ENCODE assay signal across 15 cellular contexts in the genomic region with DNA sequence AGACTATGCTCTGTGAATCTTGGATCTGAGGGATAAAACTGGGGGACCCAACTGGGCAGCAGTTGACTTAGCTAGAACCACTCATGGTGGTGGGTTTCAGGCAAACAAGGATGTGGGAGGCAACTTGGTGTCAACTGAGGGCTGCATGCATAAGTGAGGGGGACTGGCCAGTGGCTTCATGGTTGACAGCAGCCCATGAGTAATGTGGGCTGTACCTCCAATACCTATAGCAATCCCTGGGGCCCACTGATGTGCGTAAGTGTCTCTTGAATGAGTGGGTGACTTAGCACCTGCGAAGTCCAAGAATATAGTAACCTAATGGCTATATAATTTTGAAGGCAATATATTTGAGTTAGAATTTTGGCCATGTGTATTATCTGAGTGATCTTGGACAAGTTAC. TPM values are rescaled to one million over a fixed set of nuclear protein-coding genes. Genes with fewer than 3 reads are reported as not detected.
DNase-seq lines count a peak whose midpoint lies in the region; ATAC-seq, FAIRE-seq and TF ChIP-seq lines count a peak whose summit lies in the region.
"Had no signal": no experiment of that assay in that cellular context is flagged by ENCODE, and none has a peak within 500 bp of the region (broad histone marks: within the 10 kb centered on the region; RNA-seq: fewer than 3 reads in every experiment).

No MANE protein-coding gene starts in this region.

- POLR2A ChIA-PET in K562 (lab: Yijun Ruan, JAX) = interaction anchor here (0.6 to 4.4 kb wide), 3 partner anchors 11 to 28 kb away, joined by 3 to 19 read pairs (median 12); no protein-coding TSS in a partner anchor

- H4K20me1 ChIP-seq in K562 (replicated peaks; ENCODE audit: control insufficient read depth, insufficient read depth, low read length) = no peaks in the 10 kb centered on the region

- TF ChIP-seq POLR2A in K562 (conservative IDR thresholded peaks at IDR 0.05) = no peak

- no peak overlapping the region for H3K27ac ChIP-seq in K562 (ENCODE audit: extremely low read depth, low read depth, low read length)
- H3K27ac ChIP-seq: testis had no signal

- H3K4me3 ChIP-seq in K562 = no peak overlapping the region
- H3K4me3 ChIP-seq: testis had no signal

- H3K9ac ChIP-seq in K562 (ENCODE audit: insufficient read depth in 1 of 2, low read depth in 2 of 2, low read length in 2 of 2) = no peak overlapping the region

- no peaks in the 10 kb centered on the region for H3K79me2 ChIP-seq in K562 (ENCODE audit: control insufficient read depth, insufficient read depth, low read length)

- no peaks in the 10 kb centered on the region for H3K9me1 ChIP-seq in K562 (ENCODE audit: control insufficient read depth, insufficient read depth, low read length)

- H3K4me2 ChIP-seq in K562 (ENCODE audit: insufficient read depth, low read length) = no peak overlapping the region

- no peak for TF ChIP-seq CTCF in K562 (IDR thresholded peaks at IDR 0.05 in 2 of 3, conservative IDR thresholded peaks at IDR 0.05 in 1 of 3; ENCODE audit: insufficient read depth in 2 of 3, low read depth in 1 of 3, low read length in 3 of 3)

- intact Hi-C loops in K562 (cut with micrococcal nuclease) = no loop called here

- H3K4me1 ChIP-seq in K562 (replicated peaks in 1 of 2; ENCODE audit: control insufficient read depth in 2 of 2, insufficient read depth in 2 of 2, low read length in 2 of 2) = peaks cover 8 to 36% of the 10 kb centered on the region in 2 experiments

- DNase-seq in K562 (ENCODE audit: extremely low read depth in 1 of 4, low spot score in 3 of 4) (no peak), EL (no peak), NCI-H226 (no peak), RCC 7860 (ENCODE audit: low spot score) (no peak)
- DNase-seq in stimulated activated CD4-positive, alpha-beta T cell treated with anti-CD3 and anti-CD28 coated beads, Interleukin-12 subunit alpha, Interleukin-12 subunit beta, amount 100 ng/mL, for 4 hours = no peak
- DNase-seq: activated CD4-positive, alpha-beta memory T cell treated with anti-CD3 and anti-CD28 coated beads for 36 hours; COR-L47; NCI-H1105; NCI-H748 treated with DMSO at 0.1 percent for 48 hours; stimulated activated CD4-positive, alpha-beta T cell treated with anti-CD3 and anti-CD28 coated beads, Interleukin-4, amount 100 ng/mL, for 24 hours; testis had no signal

- H3K27me3 ChIP-seq in K562 (ENCODE audit: control insufficient read depth in 2 of 2, insufficient read depth in 2 of 2, low read length in 2 of 2) = no peaks in the 10 kb centered on the region
- H3K27me3 ChIP-seq: testis had no signal

- H3K36me3 ChIP-seq in K562 (ENCODE audit: control insufficient read depth, insufficient read depth, low read length) = no peaks in the 10 kb centered on the region

- 0 out of 2 replicates have a peak overlapping the region, but pooled peaks have one; percentile 29 for H2AFZ ChIP-seq in K562 (ENCODE audit: low read depth, low read length)

- no peak for TF ChIP-seq RAD21 in K562 (CRISPR knock-in tag; conservative IDR thresholded peaks at IDR 0.05 in 1 of 2, IDR thresholded peaks at IDR 0.05 in 1 of 2)

- FAIRE-seq in K562 (lab: Jason Lieb, UNC) (no peak), RCC 7860 (lab: Jason Lieb, UNC) (no peak)

- CTCF ChIA-PET in K562 (lab: Yijun Ruan, JAX; ENCODE audit: low intra/inter-chr PET ratio) = no interaction called here

- TF ChIP-seq EP300 in K562 (IDR thresholded peaks at IDR 0.05; ENCODE audit: low read length) = no peak

- in situ Hi-C loops in K562 (cut with MboI) = no loop called here

- no TSS peak for BruUV-seq in K562 (replicated peaks; lab: Mats Ljungman, UMichigan)

- H3K9me3 ChIP-seq in K562 (replicated peaks; ENCODE audit: control insufficient read depth, insufficient read depth, low read depth, low read length) = no peaks in the 10 kb centered on the region
- H3K9me3 ChIP-seq: testis had no signal

- WGBS in K562 (ENCODE audit: insufficient coverage, low coverage, missing lambda C conversion rate) = 76% methylated on average over 2 of the region's 2 CpGs

- ATAC-seq in GM18511 (IDR thresholded peaks at IDR 0.05; ENCODE audit: unreplicated experiment) (peak; percentile 72), GM21526 (IDR thresholded peaks at IDR 0.05; ENCODE audit: low FRiP score, unreplicated experiment) (peak; percentile 52), HG03095 (IDR thresholded peaks at IDR 0.05; ENCODE audit: unreplicated experiment) (peak; percentile 56), K562 (0 out of 3 replicates have a peak, but pooled peaks have one; percentile 8)
- ATAC-seq: left lobe of liver had no signal

TF ChIP-seq in K562, 482 proteins besides CTCF, POLR2A, EP300 and RAD21:
- TF ChIP-seq IRF2 (CRISPR knock-in tag; IDR thresholded peaks at IDR 0.05) (no peak), ZC3H11A (IDR thresholded peaks at IDR 0.05; ENCODE audit: low read depth, low read length) (no peak), PYGO2 (tag; IDR thresholded peaks at IDR 0.05) (no peak), STAG1 (CRISPR knock-in tag; IDR thresholded peaks at IDR 0.05; ENCODE audit: borderline replicate concordance) (no peak), NCOA1 (IDR thresholded peaks at IDR 0.05; ENCODE audit: low read depth) (no peak), RBM15 (IDR thresholded peaks at IDR 0.05; ENCODE audit: insufficient read depth, low read length) (no peak), EHMT2 (IDR thresholded peaks at IDR 0.05) (no peak), ZNF584 (CRISPR knock-in tag; IDR thresholded peaks at IDR 0.05; ENCODE audit: low read depth) (no peak), SIRT6 (IDR thresholded peaks at IDR 0.05; ENCODE audit: low read depth, low read length) (no peak), LARP7 (IDR thresholded peaks at IDR 0.05) (no peak), HCFC1 (IDR thresholded peaks at IDR 0.05; ENCODE audit: low read depth, low read length) (no peak)
- TF ChIP-seq, protein P1, sequence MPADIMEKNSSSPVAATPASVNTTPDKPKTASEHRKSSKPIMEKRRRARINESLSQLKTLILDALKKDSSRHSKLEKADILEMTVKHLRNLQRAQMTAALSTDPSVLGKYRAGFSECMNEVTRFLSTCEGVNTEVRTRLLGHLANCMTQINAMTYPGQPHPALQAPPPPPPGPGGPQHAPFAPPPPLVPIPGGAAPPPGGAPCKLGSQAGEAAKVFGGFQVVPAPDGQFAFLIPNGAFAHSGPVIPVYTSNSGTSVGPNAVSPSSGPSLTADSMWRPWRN (IDR thresholded peaks at IDR 0.05; ENCODE audit: low read depth) = no peak
- TF ChIP-seq, protein P2, sequence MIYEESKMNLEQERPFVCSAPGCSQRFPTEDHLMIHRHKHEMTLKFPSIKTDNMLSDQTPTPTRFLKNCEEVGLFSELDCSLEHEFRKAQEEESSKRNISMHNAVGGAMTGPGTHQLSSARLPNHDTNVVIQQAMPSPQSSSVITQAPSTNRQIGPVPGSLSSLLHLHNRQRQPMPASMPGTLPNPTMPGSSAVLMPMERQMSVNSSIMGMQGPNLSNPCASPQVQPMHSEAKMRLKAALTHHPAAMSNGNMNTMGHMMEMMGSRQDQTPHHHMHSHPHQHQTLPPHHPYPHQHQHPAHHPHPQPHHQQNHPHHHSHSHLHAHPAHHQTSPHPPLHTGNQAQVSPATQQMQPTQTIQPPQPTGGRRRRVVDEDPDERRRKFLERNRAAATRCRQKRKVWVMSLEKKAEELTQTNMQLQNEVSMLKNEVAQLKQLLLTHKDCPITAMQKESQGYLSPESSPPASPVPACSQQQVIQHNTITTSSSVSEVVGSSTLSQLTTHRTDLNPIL (CRISPR knock-in tag; IDR thresholded peaks at IDR 0.05) = no peak

RNA-seq across cellular contexts. Expression of a gene that starts 13.7 kb away (rescaled TPM):
- total RNA-seq in K562 (2011; cell fraction: chromatin; rRNA removed; ENCODE audit: low replicate concordance) = 21.7 and 52.3 TPM in 2 replicates
- total RNA-seq in K562 (2011; cell fraction: nucleolus; rRNA removed) = 13.8 and 18.8 TPM in 2 replicates
- total RNA-seq in K562 (2011; cell fraction: nucleoplasm; rRNA removed) = 19.1 and 23.8 TPM in 2 replicates
- total RNA-seq in K562 (2014; rRNA removed) = 6.9 and 10.0 TPM in 2 replicates
- total RNA-seq in K562 (2014; rRNA removed; fragmentation: Illumina TruSeq; extraction: Trizol) = 13.5 and 13.6 TPM in 2 replicates
- 8.4 and 9.8 TPM in 2 replicates for total RNA-seq in K562 (2015; rRNA removed; fragmentation: Illumina TruSeq; extraction: Trizol)
- total RNA-seq in K562 (2021) = 14.1 and 15.7 TPM in 2 replicates
- polyA plus RNA-seq in K562 (2011; rRNA removed) = 23.6 and 26.3 TPM in 2 replicates
- polyA plus RNA-seq in K562 (2011; cell fraction: cytosol; rRNA removed) = 6.3 and 13.7 TPM in 2 replicates
- polyA plus RNA-seq in K562 (2011; cell fraction: nucleus; rRNA removed) = 15.7 and 29.1 TPM in 2 replicates
- polyA plus RNA-seq in K562 (2012) = 11.4 and 15.1 TPM in 2 replicates
- polyA plus RNA-seq in K562 (2014; fragmentation: Illumina TruSeq; extraction: Trizol) = 11.5 and 12.0 TPM in 2 replicates
- polyA plus RNA-seq in K562 (2014; fragmentation: Nextera tagmentation; extraction: Ambion mirVana) = 10 to 100 TPM; 14.0 to 16.4 TPM
- polyA plus RNA-seq in K562 (2014; rRNA removed) = 12.9 and 14.7 TPM in 2 replicates
- 14.3 and 25.8 TPM in 2 replicates for polyA minus RNA-seq in K562 (2011; rRNA and poly(A)+ RNA removed)
- polyA minus RNA-seq in K562 (2011; cell fraction: cytosol; rRNA and poly(A)+ RNA removed) = 2.7 and 7.8 TPM in 2 replicates
- 7.5 and 22.9 TPM in 2 replicates for polyA minus RNA-seq in K562 (2011; cell fraction: nucleus; rRNA and poly(A)+ RNA removed)

Comparison
In these comparisons a context has a peak if more than half of its experiments do, and no peak if none do; other contexts are left out.
1. ATAC-seq: peak in every context shown above with its lines; median percentile 72 in GM18511; 56 in HG03095; 52 in GM21526; 8 in K562.